23 cellular contexts compared by ENCODE assay signal in the genomic region with DNA sequence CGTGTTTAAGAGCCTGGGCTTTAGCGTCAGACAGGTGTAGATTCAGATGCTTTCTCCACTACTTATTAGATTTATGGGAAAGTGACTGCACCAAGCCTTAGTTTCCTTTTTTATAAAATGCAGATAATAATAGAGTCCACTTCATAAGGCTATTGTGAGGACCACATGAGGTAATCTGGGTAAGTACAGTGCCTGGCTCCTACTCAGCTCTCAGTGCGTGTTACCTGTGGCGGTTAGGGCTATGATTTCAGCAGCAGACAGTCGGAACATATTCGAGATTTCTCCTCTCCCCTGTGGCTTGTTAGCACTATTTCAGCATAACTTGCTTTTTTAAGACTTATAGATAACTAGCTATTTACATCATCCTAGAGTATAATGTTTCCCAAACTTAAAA.
"Had no signal": no experiment of that assay in that cellular context is flagged by ENCODE, and none has a peak within 500 bp of the region (broad histone marks: within the 10 kb centered on the region; RNA-seq: fewer than 3 reads in every experiment).

No MANE protein-coding gene starts in this region.

- H3K9me3 ChIP-seq: adrenal gland, breast epithelium, sigmoid colon, testis, vagina had no signal

- H3K27me3 ChIP-seq: adrenal gland, breast epithelium, sigmoid colon, testis, vagina had no signal

- H3K4me1 ChIP-seq: adrenal gland, breast epithelium, testis had no signal

- DNase-seq: activated B cell treated with CpG ODN at 0.5 μM for 24 hours; activated CD4-positive, alpha-beta T cell treated with anti-CD3 and anti-CD28 coated beads for 36 hours; activated CD4-positive, alpha-beta T cell treated with anti-CD3 and anti-CD28 coated beads, Interleukin-2, amount 50 U/mL, for 4 hours; activated CD8-positive, alpha-beta memory T cell treated with anti-CD3 and anti-CD28 coated beads for 24 hours; activated CD8-positive, alpha-beta memory T cell treated with anti-CD3 and anti-CD28 coated beads, Interleukin-2, amount 50 U/mL, for 4 hours; activated naive CD4-positive, alpha-beta T cell; activated T-cell treated with anti-CD3 and anti-CD28 coated beads, Interleukin-2, amount 50 U/mL, for 24 hours; adrenal gland; cerebellar nuclear complex; foreskin fibroblast; hippocampal formation; kidney glomerular epithelial cell; naive B cell; nucleus accumbens; sigmoid colon; stimulated activated CD4-positive, alpha-beta T cell treated with anti-CD3 and anti-CD28 coated beads, Interleukin-2, amount 100 ng/mL, for 48 hours; stimulated activated naive CD4-positive, alpha-beta T cell; T-helper 17 cell; testis; trophoblast cell had no signal

- H3K4me3 ChIP-seq: adrenal gland, breast epithelium, sigmoid colon, testis, vagina had no signal

- H3K36me3 ChIP-seq: adrenal gland, breast epithelium, sigmoid colon, vagina had no signal

- ATAC-seq: activated CD4-positive, alpha-beta T cell treated with anti-CD3 and anti-CD28 coated beads for 36 hours; activated T-helper 17 cell treated with anti-CD3 and anti-CD28 coated beads, Interleukin-2, amount 50 U/mL, for 72 hours; T-helper 17 cell had no signal

- H3K27ac ChIP-seq: adrenal gland, breast epithelium, testis, vagina had no signal
